8 cellular contexts compared by ENCODE assay signal in the genomic region with DNA sequence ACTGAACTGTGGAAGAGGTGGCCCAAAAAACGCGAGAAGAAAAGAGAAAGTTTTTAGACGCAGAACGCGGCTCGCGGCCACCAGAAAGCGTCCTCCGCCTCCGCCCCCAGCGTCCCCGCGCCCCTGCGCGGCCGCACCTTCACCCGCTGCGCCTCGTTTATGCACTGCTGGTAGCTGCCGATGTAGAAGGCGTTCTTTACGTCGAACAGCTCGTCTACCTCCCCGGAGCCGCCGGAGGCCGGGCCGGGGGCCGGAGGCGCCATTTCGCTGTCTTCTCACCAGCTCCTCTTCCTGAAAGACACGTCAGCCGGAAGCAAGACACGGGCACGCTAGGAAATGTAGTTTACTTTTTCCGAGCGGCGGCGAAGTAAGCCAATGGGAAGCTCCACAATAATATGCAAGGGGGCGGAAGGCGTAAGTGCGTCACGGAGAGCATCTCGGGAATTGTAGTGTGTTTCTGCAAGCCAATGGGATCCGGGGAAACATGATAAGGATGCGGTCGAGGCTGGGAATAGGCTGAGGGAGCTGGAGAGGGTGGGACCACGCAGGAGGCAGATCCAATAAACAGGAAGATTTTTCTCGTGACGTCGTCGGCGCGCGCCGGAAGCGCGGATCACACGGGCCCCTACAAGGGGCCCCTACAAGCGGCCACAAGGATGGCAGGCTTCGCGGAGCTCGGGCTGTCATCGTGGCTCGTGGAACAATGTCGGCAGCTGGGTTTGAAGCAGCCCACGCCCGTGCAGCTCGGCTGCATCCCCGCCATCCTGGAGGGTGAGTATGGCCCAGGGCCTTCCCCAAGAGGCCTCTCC. TPM values are rescaled to one million over a fixed set of nuclear protein-coding genes. Genes with fewer than 3 reads are reported as not detected.
DNase-seq lines count a peak whose midpoint lies in the region; ATAC-seq and TF ChIP-seq lines count a peak whose summit lies in the region.

A gene (minus strand): TSS at position 302 of the 809 bp plus-strand sequence. CDS start 39 bp downstream, at position 263.
A gene with protein sequence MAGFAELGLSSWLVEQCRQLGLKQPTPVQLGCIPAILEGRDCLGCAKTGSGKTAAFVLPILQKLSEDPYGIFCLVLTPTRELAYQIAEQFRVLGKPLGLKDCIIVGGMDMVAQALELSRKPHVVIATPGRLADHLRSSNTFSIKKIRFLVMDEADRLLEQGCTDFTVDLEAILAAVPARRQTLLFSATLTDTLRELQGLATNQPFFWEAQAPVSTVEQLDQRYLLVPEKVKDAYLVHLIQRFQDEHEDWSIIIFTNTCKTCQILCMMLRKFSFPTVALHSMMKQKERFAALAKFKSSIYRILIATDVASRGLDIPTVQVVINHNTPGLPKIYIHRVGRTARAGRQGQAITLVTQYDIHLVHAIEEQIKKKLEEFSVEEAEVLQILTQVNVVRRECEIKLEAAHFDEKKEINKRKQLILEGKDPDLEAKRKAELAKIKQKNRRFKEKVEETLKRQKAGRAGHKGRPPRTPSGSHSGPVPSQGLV (plus strand): TSS at position 630 of the 809 bp plus-strand sequence. CDS start 27 bp downstream, at position 657.

- H3K36me3 Mint-ChIP-seq in activated T-cell treated with anti-CD3 and anti-CD28 coated beads, Interleukin-2, amount 50 U/mL, for 24 hours (ENCODE audit: low read depth): peaks cover 86% of the 10 kb centered on the region

- peaks cover 45% of the 10 kb centered on the region for H3K4me1 Mint-ChIP-seq in activated T-cell treated with anti-CD3 and anti-CD28 coated beads, Interleukin-2, amount 50 U/mL, for 24 hours (ENCODE audit: low read depth)

- H3K27me3 Mint-ChIP-seq in activated T-cell treated with anti-CD3 and anti-CD28 coated beads, Interleukin-2, amount 50 U/mL, for 24 hours: no peaks in the 10 kb centered on the region

- no peaks in the 10 kb centered on the region for H3K9me3 Mint-ChIP-seq in activated T-cell treated with anti-CD3 and anti-CD28 coated beads, Interleukin-2, amount 50 U/mL, for 24 hours

- H3K27ac Mint-ChIP-seq in activated T-cell treated with anti-CD3 and anti-CD28 coated beads, Interleukin-2, amount 50 U/mL, for 24 hours: peak within 1 kb of the TSS; percentile 97

- no peaks in the 10 kb centered on the region for H3K9me3 ChIP-seq in mucosa of rectum (ENCODE audit: control insufficient read depth in 2 of 2, low read length in 2 of 2)

- H3K36me3 ChIP-seq in mucosa of rectum (ENCODE audit: control insufficient read depth in 2 of 2, insufficient read depth in 2 of 2, low read length in 2 of 2): peaks cover 18 to 26% of the 10 kb centered on the region in 2 donors

- peak within 1 kb of the TSS; percentile 94 for H3K4me3 Mint-ChIP-seq in activated T-cell treated with anti-CD3 and anti-CD28 coated beads, Interleukin-2, amount 50 U/mL, for 24 hours

- peak; percentile 86 for ATAC-seq in GM21619 (IDR thresholded peaks at IDR 0.05; ENCODE audit: unreplicated experiment)

- H3K27me3 ChIP-seq in mucosa of rectum (ENCODE audit: control insufficient read depth in 2 of 2, insufficient read depth in 2 of 2, low read length in 2 of 2): no peaks in the 10 kb centered on the region

- peaks cover 14 to 22% of the 10 kb centered on the region in 2 donors for H3K4me1 ChIP-seq in mucosa of rectum (ENCODE audit: control insufficient read depth in 2 of 2, insufficient read depth in 2 of 2, low read length in 2 of 2)

- peak within 1 kb of the TSS; percentile 86 to 89 for H3K27ac ChIP-seq in mucosa of rectum (ENCODE audit: low read depth in 2 of 2, low read length in 2 of 2)

- TF ChIP-seq POLR2A in erythroblast (IDR thresholded peaks at IDR 0.05; ENCODE audit: low read length): peak; percentile 97

- peak within 1 kb of the TSS; percentile 82 to 95 for H3K9ac ChIP-seq in mucosa of rectum (ENCODE audit: low read depth in 1 of 2, low read length in 2 of 2)

- H3K4me3 ChIP-seq in mucosa of rectum (ENCODE audit: low read length in 2 of 2): peak within 1 kb of the TSS; percentile 85 to 98

- DNase-seq in DMS153 (lab: John Stamatoyannopoulos, UW) (peak; percentile 99), KBM-7 (peak; percentile 100), erythroblast (lab: John Stamatoyannopoulos, UW) (peak; percentile 99 to 100)
- peak; percentile 97 for DNase-seq in activated T-cell treated with anti-CD3 and anti-CD28 coated beads, Interleukin-2, amount 50 U/mL, for 24 hours
- peak; percentile 99 for DNase-seq in stimulated activated CD8-positive, alpha-beta memory T cell treated with anti-CD3 and anti-CD28 coated beads, Interleukin-4, amount 100 ng/mL, for 48 hours

- in situ Hi-C loops in KBM-7 (cut with MboI; ENCODE audit: low pct_unique_long_range_greater_than_20kb, low sequenced_read_pairs): no loop called here

TF ChIP-seq in PFSK-1, 5 proteins besides CTCF, POLR2A, EP300 and RAD21:
- TF ChIP-seq, protein P1, sequence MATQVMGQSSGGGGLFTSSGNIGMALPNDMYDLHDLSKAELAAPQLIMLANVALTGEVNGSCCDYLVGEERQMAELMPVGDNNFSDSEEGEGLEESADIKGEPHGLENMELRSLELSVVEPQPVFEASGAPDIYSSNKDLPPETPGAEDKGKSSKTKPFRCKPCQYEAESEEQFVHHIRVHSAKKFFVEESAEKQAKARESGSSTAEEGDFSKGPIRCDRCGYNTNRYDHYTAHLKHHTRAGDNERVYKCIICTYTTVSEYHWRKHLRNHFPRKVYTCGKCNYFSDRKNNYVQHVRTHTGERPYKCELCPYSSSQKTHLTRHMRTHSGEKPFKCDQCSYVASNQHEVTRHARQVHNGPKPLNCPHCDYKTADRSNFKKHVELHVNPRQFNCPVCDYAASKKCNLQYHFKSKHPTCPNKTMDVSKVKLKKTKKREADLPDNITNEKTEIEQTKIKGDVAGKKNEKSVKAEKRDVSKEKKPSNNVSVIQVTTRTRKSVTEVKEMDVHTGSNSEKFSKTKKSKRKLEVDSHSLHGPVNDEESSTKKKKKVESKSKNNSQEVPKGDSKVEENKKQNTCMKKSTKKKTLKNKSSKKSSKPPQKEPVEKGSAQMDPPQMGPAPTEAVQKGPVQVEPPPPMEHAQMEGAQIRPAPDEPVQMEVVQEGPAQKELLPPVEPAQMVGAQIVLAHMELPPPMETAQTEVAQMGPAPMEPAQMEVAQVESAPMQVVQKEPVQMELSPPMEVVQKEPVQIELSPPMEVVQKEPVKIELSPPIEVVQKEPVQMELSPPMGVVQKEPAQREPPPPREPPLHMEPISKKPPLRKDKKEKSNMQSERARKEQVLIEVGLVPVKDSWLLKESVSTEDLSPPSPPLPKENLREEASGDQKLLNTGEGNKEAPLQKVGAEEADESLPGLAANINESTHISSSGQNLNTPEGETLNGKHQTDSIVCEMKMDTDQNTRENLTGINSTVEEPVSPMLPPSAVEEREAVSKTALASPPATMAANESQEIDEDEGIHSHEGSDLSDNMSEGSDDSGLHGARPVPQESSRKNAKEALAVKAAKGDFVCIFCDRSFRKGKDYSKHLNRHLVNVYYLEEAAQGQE (IDR thresholded peaks at IDR 0.05; ENCODE audit: insufficient read depth in 1 of 2, low read depth in 2 of 2, low read length in 2 of 2): no peak
- TF ChIP-seq TAF1 (IDR thresholded peaks at IDR 0.05; ENCODE audit: borderline replicate concordance, insufficient read depth, low read length) (peak; percentile 62; the same call in 1 of the 2 replicates), SIN3A (IDR thresholded peaks at IDR 0.05; ENCODE audit: borderline replicate concordance, insufficient read depth, low read length) (peak; percentile 80; the same call in 1 of the 2 replicates), FOXP2 (optimal IDR thresholded peaks at IDR 0.05; ENCODE audit: borderline replicate concordance, extremely low read depth, extremely low read length, insufficient read depth) (no peak), POLR2AphosphoS5 (IDR thresholded peaks at IDR 0.05; ENCODE audit: low read depth, low read length) (peak; percentile 83)

RNA-seq across cellular contexts. Expression of the first gene that starts in this region (rescaled TPM):
- polyA plus RNA-seq in PFSK-1 (2012; ENCODE audit: insufficient read length, low read depth): 356 TPM

RNA-seq across cellular contexts. Expression of the second gene that starts in this region (rescaled TPM):
- 180 TPM for polyA plus RNA-seq in PFSK-1 (2012; ENCODE audit: insufficient read length, low read depth)

Comparison
In these comparisons a context has a peak if more than half of its experiments do, and no peak if none do; other contexts are left out.
1. Peak in every context shown above with its lines: DNase-seq, ATAC-seq, H3K4me3 ChIP-seq and H3K27ac ChIP-seq.